Comparison of ENCODE assay signal across 1 cellular context in genomic region chr20:36173451-36173933, GRCh38.
TF ChIP-seq lines count a peak whose summit lies in the region.

No MANE protein-coding gene starts in this region.

TF ChIP-seq in HepG2, 621 proteins besides CTCF, POLR2A, EP300 and RAD21 (continued from another document):
- TF ChIP-seq DZIP1 (CRISPR knock-in tag; IDR thresholded peaks at IDR 0.05) (no peak), MEIS1 (CRISPR knock-in tag; IDR thresholded peaks at IDR 0.05; ENCODE audit: borderline replicate concordance) (no peak), ZNF136 (CRISPR knock-in tag; IDR thresholded peaks at IDR 0.05; ENCODE audit: low read depth) (no peak), ZFY (CRISPR knock-in tag; IDR thresholded peaks at IDR 0.05) (no peak), RFX1 (IDR thresholded peaks at IDR 0.05) (peak; percentile 50), ZBTB38 (CRISPR knock-in tag; IDR thresholded peaks at IDR 0.05) (peak; percentile 71), ZNF513 (CRISPR knock-in tag; conservative IDR thresholded peaks at IDR 0.05) (no peak), ZNF704 (CRISPR knock-in tag; IDR thresholded peaks at IDR 0.05; ENCODE audit: borderline replicate concordance) (no peak)
- TF ChIP-seq, protein P1, sequence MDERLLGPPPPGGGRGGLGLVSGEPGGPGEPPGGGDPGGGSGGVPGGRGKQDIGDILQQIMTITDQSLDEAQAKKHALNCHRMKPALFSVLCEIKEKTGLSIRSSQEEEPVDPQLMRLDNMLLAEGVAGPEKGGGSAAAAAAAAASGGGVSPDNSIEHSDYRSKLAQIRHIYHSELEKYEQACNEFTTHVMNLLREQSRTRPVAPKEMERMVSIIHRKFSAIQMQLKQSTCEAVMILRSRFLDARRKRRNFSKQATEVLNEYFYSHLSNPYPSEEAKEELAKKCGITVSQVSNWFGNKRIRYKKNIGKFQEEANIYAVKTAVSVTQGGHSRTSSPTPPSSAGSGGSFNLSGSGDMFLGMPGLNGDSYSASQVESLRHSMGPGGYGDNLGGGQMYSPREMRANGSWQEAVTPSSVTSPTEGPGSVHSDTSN (CRISPR knock-in tag; IDR thresholded peaks at IDR 0.05): no peak
